In genomic region chr5:128199104-128199503, GRCh38 we compare ENCODE assay signal across 13 cellular contexts.
DNase-seq lines count a peak whose midpoint lies in the region; ATAC-seq and TF ChIP-seq lines count a peak whose summit lies in the region.
"Had no signal": no experiment of that assay in that cellular context is flagged by ENCODE, and none has a peak within 500 bp of the region (broad histone marks: within the 10 kb centered on the region; RNA-seq: fewer than 3 reads in every experiment).

No MANE protein-coding gene starts in this region.

- DNase-seq in CD4-positive, CD25-positive, alpha-beta regulatory T cell: no peak
- peak; percentile 83 for DNase-seq in MCF 10A (ENCODE audit: unreplicated experiment)
- DNase-seq in lower lobe of right lung: no peak
- no peak for DNase-seq in DMS 273 treated with DMSO at 0.1 percent for 48 hours (lab: John Stamatoyannopoulos, UW)
- DNase-seq in NCI-H510A (lab: John Stamatoyannopoulos, UW): no peak
- no peak for DNase-seq in activated naive CD4-positive, alpha-beta T cell treated with anti-CD3 and anti-CD28 coated beads, Interleukin-2, amount 50 U/mL, for 72 hours (ENCODE audit: low spot score in 2 of 2)
- DNase-seq: activated CD8-positive, alpha-beta T cell treated with anti-CD3 and anti-CD28 coated beads, Interleukin-2, amount 10 ng/mL, durations not matched to agents 7 days and 5 days; activated naive CD8-positive, alpha-beta T cell treated with anti-CD3 and anti-CD28 coated beads for 36 hours; T1000 had no signal

- H3K4me1 ChIP-seq in CD4-positive, CD25-positive, alpha-beta regulatory T cell (ENCODE audit: control insufficient read depth, insufficient read depth, low read length, poor library complexity, severe bottlenecking): peaks cover 7% of the 10 kb centered on the region
- H3K4me1 ChIP-seq in lower lobe of right lung: peaks cover 17% of the 10 kb centered on the region

- peak; percentile 54; the same call in 1 of the 2 replicates for TF ChIP-seq EP300 in Ishikawa (IDR thresholded peaks at IDR 0.05; ENCODE audit: borderline replicate concordance)

- no TSS peak for BruUV-seq in MCF 10A (replicated peaks; lab: Mats Ljungman, UMichigan)

- H3K9me3 ChIP-seq in CD4-positive, CD25-positive, alpha-beta regulatory T cell (ENCODE audit: control insufficient read depth in 2 of 2, low read length in 2 of 2): no peaks in the 10 kb centered on the region
- no peaks in the 10 kb centered on the region for H3K9me3 ChIP-seq in lower lobe of right lung
- H3K9me3 ChIP-seq: upper lobe of left lung had no signal

- CTCF ChIA-PET in MCF 10A (lab: Yijun Ruan, JAX): interaction anchor here (0.6 to 6.0 kb wide), 12 partner anchors 10 to 636 kb away, joined by 3 to 70 read pairs (median 6); no protein-coding TSS in a partner anchor

- H3K36me3 ChIP-seq in CD4-positive, CD25-positive, alpha-beta regulatory T cell (ENCODE audit: control insufficient read depth, insufficient read depth, low read length): no peaks in the 10 kb centered on the region
- no peaks in the 10 kb centered on the region for H3K36me3 ChIP-seq in lower lobe of right lung
- H3K36me3 ChIP-seq: upper lobe of left lung had no signal

- ATAC-seq in CD4-positive, CD25-positive, alpha-beta regulatory T cell (ENCODE audit: low read depth in 2 of 2): no peak
- peak; percentile 47 to 48 for ATAC-seq in lower lobe of right lung
- ATAC-seq in HG02970 (IDR thresholded peaks at IDR 0.05; ENCODE audit: low FRiP score, unreplicated experiment): no peak
- ATAC-seq in activated naive CD4-positive, alpha-beta T cell treated with anti-CD3 and anti-CD28 coated beads, Interleukin-2, amount 50 U/mL, for 72 hours: no peak
- ATAC-seq: activated CD8-positive, alpha-beta T cell treated with anti-CD3 and anti-CD28 coated beads, Interleukin-2, amount 10 ng/mL, durations not matched to agents 7 days and 5 days had no signal

- POLR2A ChIA-PET in MCF 10A (lab: Yijun Ruan, JAX): interaction anchor here (0.6 kb wide), 2 partner anchors 419 to 672 kb away, joined by 3 to 4 read pairs; no protein-coding TSS in a partner anchor

- intact Hi-C loops in MCF 10A (cut with micrococcal nuclease) (no loop called here), lower lobe of right lung (cut with DNase I) (no loop called here)

- peaks cover 0 to 1% (median 0%) of the 10 kb centered on the region in 7 donors for H3K9me3 Mint-ChIP-seq in CD4-positive, CD25-positive, alpha-beta regulatory T cell
- no peaks in the 10 kb centered on the region for H3K9me3 Mint-ChIP-seq in MCF 10A (ENCODE audit: unreplicated experiment)
- H3K9me3 Mint-ChIP-seq in activated naive CD4-positive, alpha-beta T cell treated with anti-CD3 and anti-CD28 coated beads, Interleukin-2, amount 50 U/mL, for 72 hours: peaks cover 0 to 5% of the 10 kb centered on the region in 2 donors

- no peaks in the 10 kb centered on the region for H3K36me3 Mint-ChIP-seq in CD4-positive, CD25-positive, alpha-beta regulatory T cell
- H3K36me3 Mint-ChIP-seq in MCF 10A (ENCODE audit: insufficient read depth, unreplicated experiment): no peaks in the 10 kb centered on the region
- peaks cover 5 to 14% of the 10 kb centered on the region in 2 donors for H3K36me3 Mint-ChIP-seq in activated naive CD4-positive, alpha-beta T cell treated with anti-CD3 and anti-CD28 coated beads, Interleukin-2, amount 50 U/mL, for 72 hours

- no peak overlapping the region for H3K4me3 ChIP-seq in CD4-positive, CD25-positive, alpha-beta regulatory T cell (ENCODE audit: low read depth, low read length)
- no peak overlapping the region for H3K4me3 ChIP-seq in lower lobe of right lung
- H3K4me3 ChIP-seq: skin epidermis, upper lobe of left lung had no signal

- H3K27me3 Mint-ChIP-seq in CD4-positive, CD25-positive, alpha-beta regulatory T cell: peaks cover 11% of the 10 kb centered on the region
- H3K27me3 Mint-ChIP-seq in MCF 10A (ENCODE audit: insufficient read depth, unreplicated experiment): no peaks in the 10 kb centered on the region
- H3K27me3 Mint-ChIP-seq: activated naive CD8-positive, alpha-beta T cell treated with anti-CD3 and anti-CD28 coated beads for 36 hours had no signal

- H3K27ac Mint-ChIP-seq in CD4-positive, CD25-positive, alpha-beta regulatory T cell: peak overlapping the region in 2 of 3 donors; percentile 81 to 86
- no peak overlapping the region for H3K27ac Mint-ChIP-seq in MCF 10A (ENCODE audit: low read depth, unreplicated experiment)
- H3K27ac Mint-ChIP-seq in activated naive CD4-positive, alpha-beta T cell treated with anti-CD3 and anti-CD28 coated beads, Interleukin-2, amount 50 U/mL, for 72 hours: no peak overlapping the region
- H3K27ac Mint-ChIP-seq: activated CD8-positive, alpha-beta T cell treated with anti-CD3 and anti-CD28 coated beads, Interleukin-2, amount 10 ng/mL, durations not matched to agents 7 days and 5 days; activated naive CD8-positive, alpha-beta T cell treated with anti-CD3 and anti-CD28 coated beads for 36 hours had no signal

- TF ChIP-seq CTCF in MCF 10A (IDR thresholded peaks at IDR 0.05; ENCODE audit: unreplicated experiment) (no peak), lower lobe of right lung (IDR thresholded peaks at IDR 0.05) (no peak)

- TF ChIP-seq RAD21 in Ishikawa (IDR thresholded peaks at IDR 0.05; ENCODE audit: low read depth): no peak

- no peak overlapping the region for H3K27ac ChIP-seq in CD4-positive, CD25-positive, alpha-beta regulatory T cell (ENCODE audit: insufficient read depth, low read length, poor library complexity, severe bottlenecking)
- H3K27ac ChIP-seq in lower lobe of right lung: no peak overlapping the region
- H3K27ac ChIP-seq: skin epidermis, upper lobe of left lung had no signal

- no peak overlapping the region for H3K4me3 Mint-ChIP-seq in CD4-positive, CD25-positive, alpha-beta regulatory T cell
- H3K4me3 Mint-ChIP-seq in MCF 10A (ENCODE audit: unreplicated experiment): no peak overlapping the region
- H3K4me3 Mint-ChIP-seq: activated CD8-positive, alpha-beta T cell treated with anti-CD3 and anti-CD28 coated beads, Interleukin-2, amount 10 ng/mL, durations not matched to agents 7 days and 5 days; activated naive CD8-positive, alpha-beta T cell treated with anti-CD3 and anti-CD28 coated beads for 36 hours had no signal

- H3K27me3 ChIP-seq in CD4-positive, CD25-positive, alpha-beta regulatory T cell (ENCODE audit: control insufficient read depth, insufficient read depth, low read length): peaks cover 2% of the 10 kb centered on the region
- peaks cover 3% of the 10 kb centered on the region for H3K27me3 ChIP-seq in lower lobe of right lung (ENCODE audit: low read depth)
- H3K27me3 ChIP-seq: upper lobe of left lung had no signal

- peaks cover 16 to 39% (median 17%) of the 10 kb centered on the region in 4 donors for H3K4me1 Mint-ChIP-seq in CD4-positive, CD25-positive, alpha-beta regulatory T cell
- peaks cover 21% of the 10 kb centered on the region for H3K4me1 Mint-ChIP-seq in MCF 10A (ENCODE audit: insufficient read depth, unreplicated experiment)

TF ChIP-seq in Ishikawa, 13 proteins besides CTCF, POLR2A, EP300 and RAD21:
- no peak for TF ChIP-seq YY1 (IDR thresholded peaks at IDR 0.05; ENCODE audit: low read depth)
- peak; percentile 71 for TF ChIP-seq NFIC (IDR thresholded peaks at IDR 0.05)
- peak; percentile 85 for TF ChIP-seq TCF12 (IDR thresholded peaks at IDR 0.05; ENCODE audit: low read depth)
- no peak for TF ChIP-seq EGR1 (IDR thresholded peaks at IDR 0.05)
- no peak for TF ChIP-seq FOXM1 (IDR thresholded peaks at IDR 0.05; ENCODE audit: borderline replicate concordance, low read depth)
- TF ChIP-seq TEAD4 (IDR thresholded peaks at IDR 0.05): peak; percentile 24; the same call in 1 of the 2 replicates

Comparison
In these comparisons a context has a peak if more than half of its experiments do, and no peak if none do; other contexts are left out.
1. ATAC-seq: peak in lower lobe of right lung (2 of 2); none in CD4-positive, CD25-positive, alpha-beta regulatory T cell (0 of 2), HG02970 (single experiment) and activated naive CD4-positive, alpha-beta T cell treated with anti-CD3 and anti-CD28 coated beads, Interleukin-2, amount 50 U/mL, for 72 hours (0 of 2).
2. H3K27ac Mint-ChIP-seq: peak in CD4-positive, CD25-positive, alpha-beta regulatory T cell (2 of 3); none in MCF 10A (single experiment) and activated naive CD4-positive, alpha-beta T cell treated with anti-CD3 and anti-CD28 coated beads, Interleukin-2, amount 50 U/mL, for 72 hours (0 of 2).